In genomic region chr6:106688177-106688951, GRCh38 we compare ENCODE assay signal across 16 cellular contexts. TPM values are rescaled to one million over a fixed set of nuclear protein-coding genes. Genes with fewer than 3 reads are reported as not detected.
A peak's percentile ranks its signal among the peaks of the same experiment; 100 is the strongest.
DNase-seq lines count a peak whose midpoint lies in the region; ATAC-seq, FAIRE-seq and TF ChIP-seq lines count a peak whose summit lies in the region.
"Had no signal": no experiment of that assay in that cellular context is flagged by ENCODE, and none has a peak within 500 bp of the region (broad histone marks: within the 10 kb centered on the region; RNA-seq: fewer than 3 reads in every experiment).

No MANE protein-coding gene starts in this region.

- H3K27ac ChIP-seq in OCI-LY7 (ENCODE audit: low read depth, low read length, poor library complexity, severe bottlenecking) (no peak overlapping the region), esophagus squamous epithelium (no peak overlapping the region), neural progenitor cell (no peak overlapping the region)
- H3K27ac ChIP-seq: esophagus muscularis mucosa, vagina had no signal

- H2AFZ ChIP-seq in OCI-LY7 (ENCODE audit: low read length) (peak overlapping the region; percentile 80; the same call in 1 of the 2 replicates), neural progenitor cell (replicated peaks) (no peak overlapping the region)

- H3K27ac Mint-ChIP-seq in neural progenitor cell, result no peak overlapping the region
- H3K27ac Mint-ChIP-seq: activated CD4-positive, alpha-beta memory T cell treated with anti-CD3 and anti-CD28 coated beads, Interleukin-2, amount 10 ng/mL, durations not matched to agents 7 days and 5 days; activated naive CD4-positive, alpha-beta T cell treated with anti-CD3 and anti-CD28 coated beads for 36 hours had no signal

- CTCF ChIA-PET in OCI-LY7 (lab: Charles Lee; ENCODE audit: unreplicated experiment), result no interaction called here

- peaks cover 14% of the 10 kb centered on the region for H3K4me1 Mint-ChIP-seq in neural progenitor cell
- H3K4me1 Mint-ChIP-seq: activated CD4-positive, alpha-beta memory T cell treated with anti-CD3 and anti-CD28 coated beads, Interleukin-2, amount 10 ng/mL, durations not matched to agents 7 days and 5 days had no signal

- peaks cover 7% of the 10 kb centered on the region for H3F3A ChIP-seq in neural progenitor cell (ENCODE audit: low read depth)

- H3K79me2 ChIP-seq in OCI-LY7 (ENCODE audit: insufficient read depth, low read depth, low read length), result no peaks in the 10 kb centered on the region
- H3K79me2 ChIP-seq in neural progenitor cell (ENCODE audit: low read depth), result no peaks in the 10 kb centered on the region

- H3K4me3 Mint-ChIP-seq in neural progenitor cell, result no peak overlapping the region
- H3K4me3 Mint-ChIP-seq: activated CD4-positive, alpha-beta memory T cell treated with anti-CD3 and anti-CD28 coated beads, Interleukin-2, amount 10 ng/mL, durations not matched to agents 7 days and 5 days; activated naive CD4-positive, alpha-beta T cell treated with anti-CD3 and anti-CD28 coated beads for 36 hours had no signal

- H3K27me3 ChIP-seq in kidney epithelial cell (ENCODE audit: control insufficient read depth, insufficient read depth, low read length) (no peaks in the 10 kb centered on the region), esophagus squamous epithelium (no peaks in the 10 kb centered on the region), neural progenitor cell (no peaks in the 10 kb centered on the region)
- H3K27me3 ChIP-seq: BE2C, esophagus muscularis mucosa, vagina had no signal

- H3K4me1 ChIP-seq in OCI-LY7 (ENCODE audit: insufficient read depth, low read length, poor library complexity, severe bottlenecking), result peaks cover 47% of the 10 kb centered on the region
- H3K4me1 ChIP-seq in esophagus squamous epithelium, result peaks cover 0 to 20% (median 12%) of the 10 kb centered on the region in 3 donors
- peaks cover 8% of the 10 kb centered on the region for H3K4me1 ChIP-seq in neural progenitor cell
- H3K4me1 ChIP-seq: BE2C, vagina had no signal

- ATAC-seq in GM19035 (IDR thresholded peaks at IDR 0.05; ENCODE audit: unreplicated experiment), result no peak

- TF ChIP-seq CTCF in AG10803 (conservative IDR thresholded peaks at IDR 0.05; ENCODE audit: low read length) (no peak), OCI-LY7 (conservative IDR thresholded peaks at IDR 0.05; ENCODE audit: low read length) (peak; percentile 79), kidney epithelial cell (IDR thresholded peaks at IDR 0.05; ENCODE audit: insufficient read depth, low read length, poor library complexity, severe bottlenecking) (peak; percentile 19), esophagus squamous epithelium (IDR thresholded peaks at IDR 0.05) (peak in 2 of 6 experiments; percentile 23 to 35), neural progenitor cell (IDR thresholded peaks at IDR 0.05) (no peak)

- intact Hi-C loops in OCI-LY7 (cut with micrococcal nuclease; ENCODE audit: unreplicated experiment), result loop anchor here (1.0 to 5.0 kb wide), 2 partner anchors 79 to 241 kb away; no protein-coding TSS in a partner anchor
- intact Hi-C loops in esophagus squamous epithelium (cut with DNase I), result no loop called here

- H3K4me2 ChIP-seq in OCI-LY7 (ENCODE audit: low read length) (peak overlapping the region; percentile 51), neural progenitor cell (no peak overlapping the region)

- TF ChIP-seq POLR2A in esophagus squamous epithelium (IDR thresholded peaks at IDR 0.05), result no peak

- BruUV-seq in OCI-LY7 (replicated peaks; lab: Mats Ljungman, UMichigan), result no TSS peak

- H3K27me3 Mint-ChIP-seq in neural progenitor cell (ENCODE audit: insufficient read depth, low read depth), result peaks cover 4% of the 10 kb centered on the region
- H3K27me3 Mint-ChIP-seq: activated CD4-positive, alpha-beta memory T cell treated with anti-CD3 and anti-CD28 coated beads, Interleukin-2, amount 10 ng/mL, durations not matched to agents 7 days and 5 days had no signal

- no peak overlapping the region for H3K4me3 ChIP-seq in AG10803 (ENCODE audit: low read length)
- H3K4me3 ChIP-seq in OCI-LY7 (ENCODE audit: low read depth, low read length, poor library complexity, severe bottlenecking), result no peak overlapping the region
- no peak overlapping the region for H3K4me3 ChIP-seq in kidney epithelial cell (ENCODE audit: low read depth, low read length)
- no peak overlapping the region for H3K4me3 ChIP-seq in esophagus squamous epithelium
- no peak overlapping the region for H3K4me3 ChIP-seq in neural progenitor cell
- H3K4me3 ChIP-seq: esophagus muscularis mucosa, vagina had no signal

- FAIRE-seq in GM19239 (lab: Jason Lieb, UNC), result peak; percentile 89

- POLR2A ChIA-PET in OCI-LY7 (lab: Charles Lee), result interaction anchor here (0.6 to 1.7 kb wide), 8 partner anchors 8 to 94 kb away, joined by 3 to 5 read pairs (median 4); no protein-coding TSS in a partner anchor

- no peaks in the 10 kb centered on the region for H3K9me2 ChIP-seq in OCI-LY7 (ENCODE audit: insufficient read depth, low read length)

- H4K20me1 ChIP-seq in OCI-LY7 (ENCODE audit: insufficient read depth, low read length) (no peaks in the 10 kb centered on the region), neural progenitor cell (ENCODE audit: low read depth) (no peaks in the 10 kb centered on the region)

- H3K9me3 Mint-ChIP-seq in neural progenitor cell, result no peaks in the 10 kb centered on the region
- H3K9me3 Mint-ChIP-seq: activated CD4-positive, alpha-beta memory T cell treated with anti-CD3 and anti-CD28 coated beads, Interleukin-2, amount 10 ng/mL, durations not matched to agents 7 days and 5 days; activated naive CD4-positive, alpha-beta T cell treated with anti-CD3 and anti-CD28 coated beads for 36 hours had no signal

- 34 to 50% methylated on average over 6 of the region's 6 CpGs for WGBS in esophagus squamous epithelium, 2 donors

- H3K9me3 ChIP-seq in OCI-LY7 (ENCODE audit: low read length) (no peaks in the 10 kb centered on the region), esophagus squamous epithelium (no peaks in the 10 kb centered on the region), neural progenitor cell (ENCODE audit: low read depth) (no peaks in the 10 kb centered on the region)
- H3K9me3 ChIP-seq: BE2C, esophagus muscularis mucosa, vagina had no signal

- DNase-seq in AG10803 (ENCODE audit: low read depth), result peak; percentile 19
- DNase-seq in GM19239 (ENCODE audit: insufficient read length, low spot score), result no peak
- DNase-seq in OCI-LY7 (ENCODE audit: low spot score), result peak; percentile 59
- no peak for DNase-seq in kidney epithelial cell (ENCODE audit: low read depth)
- no peak for DNase-seq in esophagus squamous epithelium (lab: John Stamatoyannopoulos, UW)
- no peak for DNase-seq in stimulated activated CD4-positive, alpha-beta T cell treated with anti-CD3 and anti-CD28 coated beads, Interleukin-2, amount 100 ng/mL, for 48 hours
- DNase-seq in neural progenitor cell (ENCODE audit: low spot score), result no peak
- DNase-seq: activated CD4-positive, alpha-beta memory T cell treated with anti-CD3 and anti-CD28 coated beads, Interleukin-2, amount 10 ng/mL, durations not matched to agents 7 days and 5 days; activated naive CD4-positive, alpha-beta T cell treated with anti-CD3 and anti-CD28 coated beads for 36 hours; BE2C; cerebellar nuclear complex; NCI-H1105 treated with DMSO at 0.1 percent for 48 hours; stimulated activated CD8-positive, alpha-beta memory T cell treated with anti-CD3 and anti-CD28 coated beads, Interleukin-4, amount 100 ng/mL, for 48 hours had no signal

- H3K9ac ChIP-seq in neural progenitor cell, result no peak overlapping the region

- no peaks in the 10 kb centered on the region for H3K36me3 Mint-ChIP-seq in neural progenitor cell

- H3K36me3 ChIP-seq in OCI-LY7 (ENCODE audit: insufficient read depth, low read length) (no peaks in the 10 kb centered on the region), kidney epithelial cell (ENCODE audit: control insufficient read depth, insufficient read depth, low read length) (no peaks in the 10 kb centered on the region), esophagus squamous epithelium (no peaks in the 10 kb centered on the region), neural progenitor cell (no peaks in the 10 kb centered on the region)
- H3K36me3 ChIP-seq: BE2C, esophagus muscularis mucosa, vagina had no signal

RNA-seq across cellular contexts. Expression of gene QRSL1, which starts 59.0 kb away (rescaled TPM):
- total RNA-seq in OCI-LY7 (2014; rRNA removed; shearing (Covaris generic)), result 63.9 and 65.7 TPM in 2 replicates
- 71.8 and 77.9 TPM in 2 replicates for total RNA-seq in OCI-LY7 (2022)
- total RNA-seq in kidney epithelial cell, result 18.4 and 19.6 TPM in 2 replicates
- 10 to 100 TPM in 2 of 4 donors, 1 to 10 TPM in 2; 4.8 to 11.1 (median 9.3) TPM for total RNA-seq in esophagus squamous epithelium
- total RNA-seq in neural progenitor cell (ENCODE audit: low replicate concordance), result 15.0 and 23.0 TPM in 2 replicates

RNA-seq across cellular contexts. Expression of gene RTN4IP1, which starts 59.1 kb away (rescaled TPM):
- 25.2 TPM in 2 replicates for total RNA-seq in OCI-LY7 (2014; rRNA removed; shearing (Covaris generic))
- total RNA-seq in OCI-LY7 (2022) (51.4 and 58.1 TPM in 2 replicates), kidney epithelial cell (6.8 and 8.2 TPM in 2 replicates), esophagus squamous epithelium (10 to 100 TPM in 1 of 4 donors, 1 to 10 TPM in 3; 1.6 to 11.1 (median 6.0) TPM), neural progenitor cell (ENCODE audit: low replicate concordance) (10.2 and 11.8 TPM in 2 replicates)

Comparison
In these comparisons a context has a peak if more than half of its experiments do, and no peak if none do; other contexts are left out.
1. DNase-seq: peak in AG10803 (single experiment) and OCI-LY7 (single experiment); none in GM19239 (single experiment), kidney epithelial cell (single experiment), esophagus squamous epithelium (single experiment), stimulated activated CD4-positive, alpha-beta T cell treated with anti-CD3 and anti-CD28 coated beads, Interleukin-2, amount 100 ng/mL, for 48 hours (0 of 2) and neural progenitor cell (single experiment).
2. CTCF ChIP-seq: peak in OCI-LY7 (single experiment) and kidney epithelial cell (single experiment); none in AG10803 (single experiment) and neural progenitor cell (single experiment).